ENCODE assay signal across 9 cellular contexts in genomic region chr5:41510176-41510831, GRCh38. TPM values are rescaled to one million over a fixed set of nuclear protein-coding genes. Genes with fewer than 3 reads are reported as not detected.
DNase-seq lines count a peak whose midpoint lies in the region; ATAC-seq and TF ChIP-seq lines count a peak whose summit lies in the region.
"Had no signal": no experiment of that assay in that cellular context is flagged by ENCODE, and none has a peak within 500 bp of the region (broad histone marks: within the 10 kb centered on the region; RNA-seq: fewer than 3 reads in every experiment).

Gene PLCXD3, minus strand, starts transcription at chr5:41510601. Its CDS starts 75 bp downstream, at chr5:41510526.

- no peaks in the 10 kb centered on the region for H3K9me3 ChIP-seq in mammary epithelial cell (replicated peaks; ENCODE audit: insufficient read depth, low read length)
- no peaks in the 10 kb centered on the region for H3K9me3 ChIP-seq in upper lobe of left lung

- in situ Hi-C loops in mammary epithelial cell (cut with MboI; ENCODE audit: low sequenced_read_pairs in 2 of 2) = no loop called here

- H3K4me1 ChIP-seq in mammary epithelial cell (ENCODE audit: insufficient read depth, low read length) = peaks cover 5% of the 10 kb centered on the region
- H3K4me1 ChIP-seq in upper lobe of left lung = peaks cover 0 to 14% (median 6%) of the 10 kb centered on the region in 4 donors

- CTCF ChIA-PET in mammary epithelial cell (lab: Charles Lee; ENCODE audit: low non-redundant PET) = no interaction called here

- H3K27ac ChIP-seq in mammary epithelial cell (ENCODE audit: insufficient read depth, low read depth, low read length) (no peak within 1 kb of the TSS), upper lobe of left lung (peak within 1 kb of the TSS in 1 of 4 donors; percentile 26)

- peaks cover 17% of the 10 kb centered on the region for H3K27me3 ChIP-seq in mammary epithelial cell (ENCODE audit: insufficient read depth, low read length)
- peaks cover 0 to 6% (median 2%) of the 10 kb centered on the region in 4 donors for H3K27me3 ChIP-seq in upper lobe of left lung

- 5% methylated on average over 14 of the region's 41 CpGs for WGBS in mammary epithelial cell (ENCODE audit: low coverage, missing lambda C conversion rate)
- 2% methylated on average over 12 to 40 of the region's 41 CpGs for WGBS in upper lobe of left lung, 2 donors

- ATAC-seq in left lobe of liver = peak; percentile 79
- ATAC-seq in upper lobe of left lung (ENCODE audit: low FRiP score in 2 of 2) = peak; percentile 58 to 80
- ATAC-seq in HG02973 (IDR thresholded peaks at IDR 0.05; ENCODE audit: unreplicated experiment) = no peak

- peak within 1 kb of the TSS; percentile 88 for H3K4me2 ChIP-seq in mammary epithelial cell (ENCODE audit: insufficient read depth, low read depth, low read length)

- intact Hi-C loops in mammary epithelial cell (cut with micrococcal nuclease) = no loop called here

- H3K79me2 ChIP-seq in mammary epithelial cell (ENCODE audit: insufficient read depth, low read length) = no peaks in the 10 kb centered on the region

- H3K9ac ChIP-seq in mammary epithelial cell (ENCODE audit: insufficient read depth, low read length) = no peak within 1 kb of the TSS

- TF ChIP-seq POLR2A in upper lobe of left lung (IDR thresholded peaks at IDR 0.05) = no peak

- dilution Hi-C loops in mammary epithelial cell (cut with HindIII; ENCODE audit: low sequenced_read_pairs) = no loop called here

- H3K4me3 ChIP-seq in mammary epithelial cell (replicated peaks in 1 of 3; ENCODE audit: insufficient read depth in 1 of 3, low read depth in 2 of 3, low read length in 3 of 3) (peak within 1 kb of the TSS in 2 of 3 experiments; percentile 17 to 37), upper lobe of left lung (peak within 1 kb of the TSS; percentile 8 to 53 (median 42))

- peak; percentile 18 for DNase-seq in A172 (ENCODE audit: low spot score)
- peak; percentile 71 for DNase-seq in NCI-H1105 treated with DMSO at 0.1 percent for 48 hours (lab: John Stamatoyannopoulos, UW)
- DNase-seq in mammary epithelial cell = no peak
- no peak for DNase-seq in left lobe of liver (ENCODE audit: low spot score)
- DNase-seq in upper lobe of left lung = peak; percentile 29 to 74
- no peak for DNase-seq in activated effector memory CD4-positive, alpha-beta T cell treated with Interleukin-2 at 50 U/mL for 16 hours
- no peak for DNase-seq in stimulated activated CD4-positive, alpha-beta T cell treated with anti-CD3 and anti-CD28 coated beads, Interleukin-1b, Interleukin-23, amount 100 ng/mL, for 48 hours
- DNase-seq: DND-41 had no signal

- H3K36me3 ChIP-seq in mammary epithelial cell (ENCODE audit: insufficient read depth, low read length) = no peaks in the 10 kb centered on the region
- no peaks in the 10 kb centered on the region for H3K36me3 ChIP-seq in upper lobe of left lung

- peak within 1 kb of the TSS; percentile 73 for H2AFZ ChIP-seq in mammary epithelial cell (ENCODE audit: low read depth, low read length)

- TF ChIP-seq CTCF in mammary epithelial cell (conservative IDR thresholded peaks at IDR 0.05 in 1 of 2, IDR thresholded peaks at IDR 0.05 in 1 of 2; ENCODE audit: extremely low read depth in 1 of 2, insufficient read depth in 1 of 2, low read depth in 1 of 2, low read length in 2 of 2) = no peak
- TF ChIP-seq CTCF in upper lobe of left lung (IDR thresholded peaks at IDR 0.05) = no peak

- no TSS peak for BruUV-seq in mammary epithelial cell (replicated peaks; lab: Mats Ljungman, UMichigan)

- no peak for TF ChIP-seq EP300 in upper lobe of left lung (IDR thresholded peaks at IDR 0.05)

- H4K20me1 ChIP-seq in mammary epithelial cell (ENCODE audit: insufficient read depth, low read length) = no peaks in the 10 kb centered on the region

RNA-seq across cellular contexts. Expression of gene PLCXD3, which starts in this region (rescaled TPM):
- total RNA-seq in A172 (2014; rRNA removed; shearing (Covaris generic)) = 2.8 TPM in 2 replicates
- total RNA-seq in mammary epithelial cell = not detected
- polyA plus RNA-seq in mammary epithelial cell = 0.01 TPM
- not detected for polyA minus RNA-seq in mammary epithelial cell
- 1.2 TPM for total RNA-seq in left lobe of liver
- 1 to 10 TPM; 1.0 to 2.9 (median 2.2) TPM for total RNA-seq in upper lobe of left lung

Comparison
In these comparisons a context has a peak if more than half of its experiments do, and no peak if none do; other contexts are left out.
1. DNase-seq: peak in A172 (single experiment), NCI-H1105 treated with DMSO at 0.1 percent for 48 hours (single experiment) and upper lobe of left lung (2 of 2); none in mammary epithelial cell (single experiment), left lobe of liver (single experiment), activated effector memory CD4-positive, alpha-beta T cell treated with Interleukin-2 at 50 U/mL for 16 hours (single experiment) and stimulated activated CD4-positive, alpha-beta T cell treated with anti-CD3 and anti-CD28 coated beads, Interleukin-1b, Interleukin-23, amount 100 ng/mL, for 48 hours (single experiment).